Comparison of ENCODE assay signal across 25 cellular contexts in the genomic region with DNA sequence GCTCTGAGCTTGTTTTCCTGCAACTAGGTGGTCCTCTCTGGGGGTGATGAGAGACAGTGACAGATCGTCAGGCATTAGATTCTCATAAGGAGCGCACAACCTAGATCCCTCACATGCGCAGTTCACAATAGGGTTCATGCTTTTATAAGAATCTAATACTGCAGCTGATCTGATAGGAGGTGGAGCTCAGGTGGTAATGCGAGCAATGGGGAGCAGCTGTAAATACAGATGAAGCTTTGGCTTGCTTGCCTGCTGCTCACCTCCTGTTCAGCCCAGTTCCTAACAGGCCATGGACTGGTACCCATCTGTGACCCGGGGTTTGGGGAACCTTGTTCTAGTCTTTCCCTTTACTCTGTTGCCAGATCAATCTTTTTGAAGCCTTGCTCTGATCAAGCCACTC.
"Had no signal": no experiment of that assay in that cellular context is flagged by ENCODE, and none has a peak within 500 bp of the region (broad histone marks: within the 10 kb centered on the region; RNA-seq: fewer than 3 reads in every experiment).

No MANE protein-coding gene starts in this region.

- ATAC-seq: left ventricle myocardium superior; lower lobe of right lung; mucosa of descending colon; naive thymus-derived CD4-positive, alpha-beta T cell; sciatic nerve; stimulated activated memory B cell treated with anti-CD40 and anti-IgM and Interleukin-4, amounts not matched to agents 10 μg/mL and 1 μg/mL and 100 μg/mL, for 72 hours; stimulated activated naive CD8-positive, alpha-beta T cell treated with anti-CD3 and anti-CD28 coated beads, Interleukin-15, Interleukin-2, amounts not matched to agents 100 U/mL and 50 U/mL, for 24 hours had no signal

- H3K27me3 ChIP-seq: dorsolateral prefrontal cortex, neural progenitor cell, right atrium auricular region, spleen, testis, tibial artery had no signal

- H3K9me3 ChIP-seq: mucosa of descending colon, prostate gland, right atrium auricular region, testis, tibial artery had no signal

- FAIRE-seq: colon, frontal cortex had no signal

- H3K27ac ChIP-seq: dorsolateral prefrontal cortex, lower lobe of right lung, neural progenitor cell, prostate gland, right atrium auricular region, spleen, testis, tibial artery had no signal

- H3K27ac Mint-ChIP-seq: memory B cell; mesothelial cell of epicardium; naive thymus-derived CD4-positive, alpha-beta T cell; nephron; neural progenitor cell; stimulated activated memory B cell treated with anti-CD40 and anti-IgM and Interleukin-4, amounts not matched to agents 10 μg/mL and 1 μg/mL and 100 μg/mL, for 72 hours; type B pancreatic cell had no signal

- H3K4me3 ChIP-seq: dorsolateral prefrontal cortex, lower lobe of right lung, mucosa of descending colon, neural progenitor cell, prostate gland, right atrium auricular region, spleen, testis, tibial artery had no signal

- H3K27me3 Mint-ChIP-seq: memory B cell; naive thymus-derived CD4-positive, alpha-beta T cell; stimulated activated memory B cell treated with anti-CD40 and anti-IgM and Interleukin-4, amounts not matched to agents 10 μg/mL and 1 μg/mL and 100 μg/mL, for 72 hours; type B pancreatic cell had no signal

- H3K9ac ChIP-seq: neural progenitor cell had no signal

- DNase-seq: effector CD4-positive, alpha-beta T cell; hypothalamus; immature natural killer cell; left ventricle myocardium superior; lower lobe of right lung; mucosa of descending colon; naive thymus-derived CD4-positive, alpha-beta T cell; spleen; stimulated activated CD4-positive, alpha-beta T cell treated with anti-CD3 and anti-CD28 coated beads, Interleukin-4, amount 100 ng/mL, for 4 hours; stimulated activated naive CD8-positive, alpha-beta T cell treated with anti-CD3 and anti-CD28 coated beads, Interleukin-15, Interleukin-2, amounts not matched to agents 100 U/mL and 50 U/mL, for 24 hours; substantia nigra; testis; tibial artery had no signal

- H3K4me2 ChIP-seq: neural progenitor cell had no signal

- H3K4me1 Mint-ChIP-seq: immature natural killer cell; mesothelial cell of epicardium; naive thymus-derived CD4-positive, alpha-beta T cell; nephron; neural progenitor cell; stimulated activated memory B cell treated with anti-CD40 and anti-IgM and Interleukin-4, amounts not matched to agents 10 μg/mL and 1 μg/mL and 100 μg/mL, for 72 hours had no signal

- H3K4me1 ChIP-seq: lower lobe of right lung, neural progenitor cell, prostate gland, right atrium auricular region, spleen, testis, tibial artery had no signal

- H3K36me3 ChIP-seq: lower lobe of right lung, neural progenitor cell, prostate gland, right atrium auricular region, tibial artery had no signal

- H2AFZ ChIP-seq: neural progenitor cell had no signal

- H3K4me3 Mint-ChIP-seq: immature natural killer cell; memory B cell; mesothelial cell of epicardium; naive thymus-derived CD4-positive, alpha-beta T cell; nephron; neural progenitor cell; stimulated activated memory B cell treated with anti-CD40 and anti-IgM and Interleukin-4, amounts not matched to agents 10 μg/mL and 1 μg/mL and 100 μg/mL, for 72 hours; type B pancreatic cell had no signal
